30 cellular contexts compared by ENCODE assay signal in genomic region chr2:156489750-156490466, GRCh38. TPM values are rescaled to one million over a fixed set of nuclear protein-coding genes. Genes with fewer than 3 reads are reported as not detected.
DNase-seq lines count a peak whose midpoint lies in the region; ATAC-seq, FAIRE-seq and TF ChIP-seq lines count a peak whose summit lies in the region.
"Had no signal": no experiment of that assay in that cellular context is flagged by ENCODE, and none has a peak within 500 bp of the region (broad histone marks: within the 10 kb centered on the region; RNA-seq: fewer than 3 reads in every experiment).

No MANE protein-coding gene starts in this region.

- TF ChIP-seq RAD21 in K562 (CRISPR knock-in tag; conservative IDR thresholded peaks at IDR 0.05 in 1 of 2, IDR thresholded peaks at IDR 0.05 in 1 of 2) = no peak

- H4K20me1 ChIP-seq in K562 (replicated peaks; ENCODE audit: control insufficient read depth, insufficient read depth, low read length) = no peaks in the 10 kb centered on the region

- H3K4me1 ChIP-seq in breast epithelium (no peaks in the 10 kb centered on the region), K562 (replicated peaks in 1 of 2; ENCODE audit: control insufficient read depth in 2 of 2, insufficient read depth in 2 of 2, low read length in 2 of 2) (no peaks in the 10 kb centered on the region)
- H3K4me1 ChIP-seq: testis had no signal

- intact Hi-C loops in MCF 10A (cut with micrococcal nuclease) (no loop called here), breast epithelium (cut with DNase I; ENCODE audit: low total_unique reads) (loop anchor here (5.0 kb wide), 1 partner anchor 273 kb away; no protein-coding TSS in a partner anchor), K562 (cut with micrococcal nuclease) (no loop called here)

- no peaks in the 10 kb centered on the region for H3K27me3 Mint-ChIP-seq in MCF 10A (ENCODE audit: insufficient read depth, unreplicated experiment)
- H3K27me3 Mint-ChIP-seq in T-helper 1 cell treated with Interleukin-12 subunit alpha and Interleukin-12 subunit beta and Interleukin-4 antibody, amounts not matched to agents 30 μg/mL and 1 μg/mL, for 36 hours (ENCODE audit: low read depth) = no peaks in the 10 kb centered on the region
- H3K27me3 Mint-ChIP-seq: IgD-negative memory B cell; memory B cell; stimulated activated memory B cell treated with anti-CD40 and anti-IgM and Interleukin-4, amounts not matched to agents 10 μg/mL and 1 μg/mL and 100 μg/mL, for 72 hours had no signal

- H3K79me2 ChIP-seq in K562 (ENCODE audit: control insufficient read depth, insufficient read depth, low read length) = no peaks in the 10 kb centered on the region

- peak overlapping the region; percentile 28 for H3K27ac Mint-ChIP-seq in MCF 10A (ENCODE audit: low read depth, unreplicated experiment)
- H3K27ac Mint-ChIP-seq in T-helper 1 cell treated with Interleukin-12 subunit alpha and Interleukin-12 subunit beta and Interleukin-4 antibody, amounts not matched to agents 30 μg/mL and 1 μg/mL, for 36 hours = peak overlapping the region; percentile 63
- peak overlapping the region; percentile 93 for H3K27ac Mint-ChIP-seq in stimulated activated effector memory CD8-positive, alpha-beta T cell treated with anti-CD3 and anti-CD28 coated beads, Interleukin-12 subunit alpha, Interleukin-12 subunit beta, amount 100 ng/mL, for 72 hours
- H3K27ac Mint-ChIP-seq: IgD-negative memory B cell; memory B cell; stimulated activated memory B cell treated with anti-CD40 and anti-IgM and Interleukin-4, amounts not matched to agents 10 μg/mL and 1 μg/mL and 100 μg/mL, for 72 hours had no signal

- no TSS peak for BruUV-seq in MCF 10A (replicated peaks; lab: Mats Ljungman, UMichigan)
- no TSS peak for BruUV-seq in K562 (replicated peaks; lab: Mats Ljungman, UMichigan)

- FAIRE-seq in K562 (lab: Jason Lieb, UNC) = no peak
- FAIRE-seq: RCC 7860, TTC549 had no signal

- no peak for TF ChIP-seq EP300 in K562 (IDR thresholded peaks at IDR 0.05; ENCODE audit: low read length)

- in situ Hi-C loops in K562 (cut with MboI) = no loop called here

- H3K9me3 Mint-ChIP-seq in MCF 10A (ENCODE audit: unreplicated experiment) = no peaks in the 10 kb centered on the region
- H3K9me3 Mint-ChIP-seq in T-helper 1 cell treated with Interleukin-12 subunit alpha and Interleukin-12 subunit beta and Interleukin-4 antibody, amounts not matched to agents 30 μg/mL and 1 μg/mL, for 36 hours = no peaks in the 10 kb centered on the region
- no peaks in the 10 kb centered on the region for H3K9me3 Mint-ChIP-seq in stimulated activated effector memory CD8-positive, alpha-beta T cell treated with anti-CD3 and anti-CD28 coated beads, Interleukin-12 subunit alpha, Interleukin-12 subunit beta, amount 100 ng/mL, for 72 hours
- H3K9me3 Mint-ChIP-seq: IgD-negative memory B cell; stimulated activated memory B cell treated with anti-CD40 and anti-IgM and Interleukin-4, amounts not matched to agents 10 μg/mL and 1 μg/mL and 100 μg/mL, for 72 hours had no signal

- no peak overlapping the region for H3K4me2 ChIP-seq in K562 (ENCODE audit: insufficient read depth, low read length)

- H2AFZ ChIP-seq in K562 (ENCODE audit: low read depth, low read length) = no peak overlapping the region

- H3K4me3 Mint-ChIP-seq in MCF 10A (ENCODE audit: unreplicated experiment) = no peak overlapping the region
- H3K4me3 Mint-ChIP-seq in T-helper 1 cell treated with Interleukin-12 subunit alpha and Interleukin-12 subunit beta and Interleukin-4 antibody, amounts not matched to agents 30 μg/mL and 1 μg/mL, for 36 hours = peak overlapping the region; percentile 27
- peak overlapping the region; percentile 62 for H3K4me3 Mint-ChIP-seq in stimulated activated effector memory CD8-positive, alpha-beta T cell treated with anti-CD3 and anti-CD28 coated beads, Interleukin-12 subunit alpha, Interleukin-12 subunit beta, amount 100 ng/mL, for 72 hours
- H3K4me3 Mint-ChIP-seq: memory B cell; stimulated activated memory B cell treated with anti-CD40 and anti-IgM and Interleukin-4, amounts not matched to agents 10 μg/mL and 1 μg/mL and 100 μg/mL, for 72 hours had no signal

- no peaks in the 10 kb centered on the region for H3K27me3 ChIP-seq in breast epithelium
- no peaks in the 10 kb centered on the region for H3K27me3 ChIP-seq in K562 (ENCODE audit: control insufficient read depth in 2 of 2, insufficient read depth in 2 of 2, low read length in 2 of 2)
- H3K27me3 ChIP-seq: testis had no signal

- H3K9me1 ChIP-seq in K562 (ENCODE audit: control insufficient read depth, insufficient read depth, low read length) = no peaks in the 10 kb centered on the region

- H3K36me3 Mint-ChIP-seq in MCF 10A (ENCODE audit: insufficient read depth, unreplicated experiment) = no peaks in the 10 kb centered on the region
- peaks cover 2% of the 10 kb centered on the region for H3K36me3 Mint-ChIP-seq in T-helper 1 cell treated with Interleukin-12 subunit alpha and Interleukin-12 subunit beta and Interleukin-4 antibody, amounts not matched to agents 30 μg/mL and 1 μg/mL, for 36 hours (ENCODE audit: low read depth)
- H3K36me3 Mint-ChIP-seq in stimulated activated effector memory CD8-positive, alpha-beta T cell treated with anti-CD3 and anti-CD28 coated beads, Interleukin-12 subunit alpha, Interleukin-12 subunit beta, amount 100 ng/mL, for 72 hours = no peaks in the 10 kb centered on the region

- CTCF ChIA-PET in MCF 10A (lab: Yijun Ruan, JAX) (interaction anchor here (0.7 kb wide), 1 partner anchor 55 kb away, joined by 3 read pairs; no protein-coding TSS in a partner anchor), K562 (lab: Yijun Ruan, JAX; ENCODE audit: low intra/inter-chr PET ratio) (no interaction called here)

- H3K4me3 ChIP-seq in breast epithelium (no peak overlapping the region), K562 (no peak overlapping the region)
- H3K4me3 ChIP-seq: testis had no signal

- WGBS in K562 (ENCODE audit: insufficient coverage, low coverage, missing lambda C conversion rate) = 15% methylated on average over 3 of the region's 6 CpGs

- no peak overlapping the region for H3K9ac ChIP-seq in K562 (ENCODE audit: insufficient read depth in 1 of 2, low read depth in 2 of 2, low read length in 2 of 2)

- TF ChIP-seq CTCF in MCF 10A (IDR thresholded peaks at IDR 0.05; ENCODE audit: unreplicated experiment) = no peak
- no peak for TF ChIP-seq CTCF in breast epithelium (IDR thresholded peaks at IDR 0.05)
- no peak for TF ChIP-seq CTCF in K562 (IDR thresholded peaks at IDR 0.05 in 2 of 3, conservative IDR thresholded peaks at IDR 0.05 in 1 of 3; ENCODE audit: insufficient read depth in 2 of 3, low read depth in 1 of 3, low read length in 3 of 3)

- TF ChIP-seq POLR2A in breast epithelium (IDR thresholded peaks at IDR 0.05) (no peak), K562 (conservative IDR thresholded peaks at IDR 0.05) (no peak)

- no peak for DNase-seq in MCF 10A (ENCODE audit: unreplicated experiment)
- DNase-seq in breast epithelium (ENCODE audit: low spot score in 2 of 2) = no peak
- DNase-seq in K562 (ENCODE audit: extremely low read depth in 1 of 4, low spot score in 3 of 4) = no peak
- no peak for DNase-seq in stimulated activated effector memory CD8-positive, alpha-beta T cell treated with anti-CD3 and anti-CD28 coated beads, Interleukin-12 subunit alpha, Interleukin-12 subunit beta, amount 100 ng/mL, for 72 hours (ENCODE audit: low spot score in 2 of 2)
- no peak for DNase-seq in NCI-H524 treated with DMSO at 0.1 percent for 48 hours (lab: John Stamatoyannopoulos, UW)
- no peak for DNase-seq in SW 1271 (lab: John Stamatoyannopoulos, UW)
- DNase-seq in cortex of kidney (lab: John Stamatoyannopoulos, UW) = no peak
- DNase-seq: activated CD4-positive, alpha-beta T cell treated with anti-CD3 and anti-CD28 coated beads for 1 hour; activated effector memory CD4-positive, alpha-beta T cell treated with anti-CD3 and anti-CD28 coated beads, Interleukin-2, amount 50 U/mL, for 16 hours; amygdala; Caco-2; GDM1; H7; head of caudate nucleus; NCI-H1105; NCI-H187 treated with DMSO at 0.1 percent for 48 hours; NCI-H2171 treated with DMSO at 0.1 percent for 48 hours; NCI-H526; SIG-M5; stimulated activated CD4-positive, alpha-beta T cell treated with anti-CD3 and anti-CD28 coated beads, Interleukin-12 subunit alpha, Interleukin-12 subunit beta, amount 100 ng/mL, for 4 hours; stimulated activated CD4-positive, alpha-beta T cell treated with anti-CD3 and anti-CD28 coated beads, Interleukin-4, amount 100 ng/mL, for 24 hours; testis had no signal

- peaks cover 22% of the 10 kb centered on the region for H3K4me1 Mint-ChIP-seq in MCF 10A (ENCODE audit: insufficient read depth, unreplicated experiment)
- peaks cover 35% of the 10 kb centered on the region for H3K4me1 Mint-ChIP-seq in T-helper 1 cell treated with Interleukin-12 subunit alpha and Interleukin-12 subunit beta and Interleukin-4 antibody, amounts not matched to agents 30 μg/mL and 1 μg/mL, for 36 hours (ENCODE audit: low read depth)
- H3K4me1 Mint-ChIP-seq in stimulated activated effector memory CD8-positive, alpha-beta T cell treated with anti-CD3 and anti-CD28 coated beads, Interleukin-12 subunit alpha, Interleukin-12 subunit beta, amount 100 ng/mL, for 72 hours = peaks cover 66% of the 10 kb centered on the region

- POLR2A ChIA-PET in MCF 10A (lab: Yijun Ruan, JAX) (no interaction called here), K562 (lab: Yijun Ruan, JAX) (interaction anchor here (1.4 kb wide), 1 partner anchor 9 kb away, joined by 4 read pairs; no protein-coding TSS in a partner anchor)

- ATAC-seq in K562 = no peak
- peak; percentile 84 for ATAC-seq in stimulated activated effector memory CD8-positive, alpha-beta T cell treated with anti-CD3 and anti-CD28 coated beads, Interleukin-12 subunit alpha, Interleukin-12 subunit beta, amount 100 ng/mL, for 72 hours
- ATAC-seq: sciatic nerve; stimulated activated memory B cell treated with anti-CD40 and anti-IgM and Interleukin-4, amounts not matched to agents 10 μg/mL and 1 μg/mL and 100 μg/mL, for 72 hours had no signal

- H3K9me3 ChIP-seq in breast epithelium (no peaks in the 10 kb centered on the region), K562 (replicated peaks; ENCODE audit: control insufficient read depth, insufficient read depth, low read depth, low read length) (no peaks in the 10 kb centered on the region)
- H3K9me3 ChIP-seq: Caco-2, testis had no signal

- H3K27ac ChIP-seq in breast epithelium (no peak overlapping the region), K562 (ENCODE audit: extremely low read depth, low read depth, low read length) (no peak overlapping the region)
- H3K27ac ChIP-seq: C4-2B, testis had no signal

- no peaks in the 10 kb centered on the region for H3K36me3 ChIP-seq in breast epithelium
- no peaks in the 10 kb centered on the region for H3K36me3 ChIP-seq in K562 (ENCODE audit: control insufficient read depth, insufficient read depth, low read length)

RNA-seq across cellular contexts. Expression of gene GPD2, which starts 53.7 kb away (rescaled TPM):
- total RNA-seq in MCF 10A (2022) (37.4 and 62.5 TPM in 2 replicates), breast epithelium (100 to 1,000 TPM in 1 of 3 donors, 10 to 100 TPM in 2; 28.8 to 104 (median 79.6) TPM), K562 (2014; rRNA removed) (19.0 and 21.7 TPM in 2 replicates), K562 (2014; rRNA removed; fragmentation: Illumina TruSeq; extraction: Trizol) (28.3 and 30.7 TPM in 2 replicates), K562 (2015; rRNA removed; fragmentation: Illumina TruSeq; extraction: Trizol) (32.4 and 34.8 TPM in 2 replicates), K562 (2021) (18.0 and 24.4 TPM in 2 replicates)
- total RNA-seq in K562 (2011; cell fraction: chromatin; rRNA removed; ENCODE audit: low replicate concordance) = 14.2 and 23.6 TPM in 2 replicates
- total RNA-seq in K562 (2011; cell fraction: nucleolus; rRNA removed) = 4.8 and 8.7 TPM in 2 replicates
- 10.3 and 12.5 TPM in 2 replicates for total RNA-seq in K562 (2011; cell fraction: nucleoplasm; rRNA removed)
- polyA plus RNA-seq in K562 (2011; rRNA removed) (12.9 and 15.1 TPM in 2 replicates), K562 (2014; fragmentation: Illumina TruSeq; extraction: Trizol) (24.9 and 39.2 TPM in 2 replicates), K562 (2014; fragmentation: Nextera tagmentation; extraction: Ambion mirVana) (1 to 10 TPM; 5.2 to 6.0 TPM), K562 (2014; rRNA removed) (13.2 and 13.8 TPM in 2 replicates)
- polyA plus RNA-seq in K562 (2011; cell fraction: cytosol; rRNA removed) = 5.0 and 9.3 TPM in 2 replicates
- 9.5 and 11.1 TPM in 2 replicates for polyA plus RNA-seq in K562 (2011; cell fraction: nucleus; rRNA removed)
- 15.4 and 15.6 TPM in 2 replicates for polyA plus RNA-seq in K562 (2012)
- 68.5 and 72.9 TPM in 2 replicates for polyA minus RNA-seq in K562 (2011; rRNA and poly(A)+ RNA removed)
- 28.3 and 29.2 TPM in 2 replicates for polyA minus RNA-seq in K562 (2011; cell fraction: cytosol; rRNA and poly(A)+ RNA removed)
- polyA minus RNA-seq in K562 (2011; cell fraction: nucleus; rRNA and poly(A)+ RNA removed) = 11.4 and 22.7 TPM in 2 replicates

Comparison
In these comparisons a context has a peak if more than half of its experiments do, and no peak if none do; other contexts are left out.
1. H3K27ac Mint-ChIP-seq: peak in every context shown above with its lines; median percentile 93 in stimulated activated effector memory CD8-positive, alpha-beta T cell treated with anti-CD3 and anti-CD28 coated beads, Interleukin-12 subunit alpha, Interleukin-12 subunit beta, amount 100 ng/mL, for 72 hours; 63 in T-helper 1 cell treated with Interleukin-12 subunit alpha and Interleukin-12 subunit beta and Interleukin-4 antibody, amounts not matched to agents 30 μg/mL and 1 μg/mL, for 36 hours; 28 in MCF 10A.